Comparison of ENCODE assay signal across 14 cellular contexts in the genomic region with DNA sequence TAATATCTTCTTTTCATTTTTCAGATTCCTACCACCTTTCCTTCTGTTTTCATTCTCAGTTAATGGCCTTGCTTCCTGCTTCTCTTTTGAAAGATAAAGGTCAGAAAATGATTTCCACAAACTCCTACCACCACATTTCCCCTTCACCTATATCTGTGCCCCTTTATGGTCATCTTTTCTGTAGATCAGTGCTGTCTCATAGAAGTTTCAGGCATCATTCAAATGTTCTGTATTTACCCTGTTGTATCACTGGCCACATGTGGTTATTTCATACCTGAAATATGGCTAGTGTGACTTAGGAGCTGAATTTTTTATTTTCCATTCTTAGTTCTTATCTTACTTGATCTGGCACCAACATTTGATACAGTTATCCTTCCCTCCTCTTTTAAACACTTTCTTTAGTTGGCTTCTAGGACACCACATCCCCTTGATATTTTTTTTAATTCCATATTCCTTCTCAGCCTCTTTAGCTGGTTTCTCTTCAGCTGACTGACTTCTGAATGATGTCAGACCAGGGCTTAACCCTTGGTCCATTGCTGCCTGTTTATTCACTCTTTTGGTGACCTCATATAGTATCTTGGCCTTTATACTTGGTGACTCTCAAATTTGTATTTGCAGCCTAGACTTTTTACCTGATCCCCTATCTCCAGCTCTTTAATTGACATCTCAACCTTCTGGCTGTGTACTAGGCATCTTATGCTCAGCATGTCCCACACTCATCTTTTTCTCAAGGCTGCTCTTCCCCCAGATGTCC.
DNase-seq lines count a peak whose midpoint lies in the region; ATAC-seq and TF ChIP-seq lines count a peak whose summit lies in the region.
"Had no signal": no experiment of that assay in that cellular context is flagged by ENCODE, and none has a peak within 500 bp of the region (broad histone marks: within the 10 kb centered on the region; RNA-seq: fewer than 3 reads in every experiment).

No MANE protein-coding gene starts in this region.

- H2AFZ ChIP-seq in hepatocyte: no peak overlapping the region

- H3K27ac Mint-ChIP-seq in activated T-helper 17 cell treated with anti-CD3 and anti-CD28 coated beads, Interleukin-2, amount 50 U/mL, for 72 hours: peak overlapping the region; percentile 40
- H3K27ac Mint-ChIP-seq in stimulated activated effector memory CD8-positive, alpha-beta T cell treated with anti-CD3 and anti-CD28 coated beads, Interleukin-12 subunit alpha, Interleukin-12 subunit beta, amount 100 ng/mL, for 72 hours: peak overlapping the region; percentile 10

- H3K27ac ChIP-seq in hepatocyte: peak overlapping the region; percentile 29
- H3K27ac ChIP-seq: BLaER1, SJSA1 had no signal

- ATAC-seq in activated T-helper 17 cell treated with anti-CD3 and anti-CD28 coated beads, Interleukin-2, amount 50 U/mL, for 72 hours (replicated peaks): peak; percentile 66
- ATAC-seq in stimulated activated effector memory CD8-positive, alpha-beta T cell treated with anti-CD3 and anti-CD28 coated beads, Interleukin-12 subunit alpha, Interleukin-12 subunit beta, amount 100 ng/mL, for 72 hours: peak; percentile 65
- ATAC-seq in HG02884 (IDR thresholded peaks at IDR 0.05; ENCODE audit: unreplicated experiment): no peak
- no peak for ATAC-seq in activated CD4-positive, CD25-positive, alpha-beta regulatory T cell treated with anti-CD3 and anti-CD28 coated beads, Interleukin-2, amount 50 U/mL, for 24 hours

- H3K79me2 ChIP-seq in hepatocyte: peaks cover 2% of the 10 kb centered on the region

- H3K4me2 ChIP-seq in hepatocyte: no peak overlapping the region
- H3K4me2 ChIP-seq: BLaER1 had no signal

- H3K4me3 Mint-ChIP-seq in activated T-helper 17 cell treated with anti-CD3 and anti-CD28 coated beads, Interleukin-2, amount 50 U/mL, for 72 hours: no peak overlapping the region
- H3K4me3 Mint-ChIP-seq in stimulated activated effector memory CD8-positive, alpha-beta T cell treated with anti-CD3 and anti-CD28 coated beads, Interleukin-12 subunit alpha, Interleukin-12 subunit beta, amount 100 ng/mL, for 72 hours: no peak overlapping the region

- peaks cover 62% of the 10 kb centered on the region for H3K36me3 Mint-ChIP-seq in activated T-helper 17 cell treated with anti-CD3 and anti-CD28 coated beads, Interleukin-2, amount 50 U/mL, for 72 hours (ENCODE audit: low read depth)
- peaks cover 31% of the 10 kb centered on the region for H3K36me3 Mint-ChIP-seq in stimulated activated effector memory CD8-positive, alpha-beta T cell treated with anti-CD3 and anti-CD28 coated beads, Interleukin-12 subunit alpha, Interleukin-12 subunit beta, amount 100 ng/mL, for 72 hours

- H4K20me1 ChIP-seq in hepatocyte (ENCODE audit: insufficient read depth, poor library complexity, severe bottlenecking): no peaks in the 10 kb centered on the region
- H4K20me1 ChIP-seq: BLaER1 had no signal

- no peaks in the 10 kb centered on the region for H3K27me3 ChIP-seq in hepatocyte
- H3K27me3 ChIP-seq: BLaER1, SJSA1 had no signal

- H3K4me3 ChIP-seq in hepatocyte: no peak overlapping the region
- H3K4me3 ChIP-seq: BLaER1, SJSA1 had no signal

- H3K9me3 ChIP-seq in hepatocyte (ENCODE audit: low read depth): no peaks in the 10 kb centered on the region
- H3K9me3 ChIP-seq: BLaER1, SJSA1 had no signal

- TF ChIP-seq CTCF in hepatocyte (IDR thresholded peaks at IDR 0.05; ENCODE audit: poor library complexity): no peak

- H3K27me3 Mint-ChIP-seq in activated T-helper 17 cell treated with anti-CD3 and anti-CD28 coated beads, Interleukin-2, amount 50 U/mL, for 72 hours: no peaks in the 10 kb centered on the region

- H3K4me1 ChIP-seq in hepatocyte (ENCODE audit: insufficient read depth): no peaks in the 10 kb centered on the region
- H3K4me1 ChIP-seq: SJSA1 had no signal

- H3K4me1 Mint-ChIP-seq in activated T-helper 17 cell treated with anti-CD3 and anti-CD28 coated beads, Interleukin-2, amount 50 U/mL, for 72 hours: peaks cover 6% of the 10 kb centered on the region
- H3K4me1 Mint-ChIP-seq in stimulated activated effector memory CD8-positive, alpha-beta T cell treated with anti-CD3 and anti-CD28 coated beads, Interleukin-12 subunit alpha, Interleukin-12 subunit beta, amount 100 ng/mL, for 72 hours: peaks cover 7% of the 10 kb centered on the region

- no peaks in the 10 kb centered on the region for H3K36me3 ChIP-seq in hepatocyte (replicated peaks; ENCODE audit: insufficient read depth, low read depth)

- H3K9me2 ChIP-seq in hepatocyte (replicated peaks; ENCODE audit: insufficient read depth): no peaks in the 10 kb centered on the region

- DNase-seq in HCEC 1CT (peak; percentile 11), hepatocyte (ENCODE audit: low spot score) (no peak), NCI-H446 (lab: John Stamatoyannopoulos, UW) (no peak)
- DNase-seq in stimulated activated effector memory CD8-positive, alpha-beta T cell treated with anti-CD3 and anti-CD28 coated beads, Interleukin-12 subunit alpha, Interleukin-12 subunit beta, amount 100 ng/mL, for 72 hours (ENCODE audit: low spot score in 2 of 2): no peak
- DNase-seq: DMS153, H7, KG1, NCI-H1092, NCI-H187 had no signal

- no peaks in the 10 kb centered on the region for H3K9me3 Mint-ChIP-seq in activated T-helper 17 cell treated with anti-CD3 and anti-CD28 coated beads, Interleukin-2, amount 50 U/mL, for 72 hours
- H3K9me3 Mint-ChIP-seq in stimulated activated effector memory CD8-positive, alpha-beta T cell treated with anti-CD3 and anti-CD28 coated beads, Interleukin-12 subunit alpha, Interleukin-12 subunit beta, amount 100 ng/mL, for 72 hours: no peaks in the 10 kb centered on the region

Comparison
In these comparisons a context has a peak if more than half of its experiments do, and no peak if none do; other contexts are left out.
1. ATAC-seq: peak in activated T-helper 17 cell treated with anti-CD3 and anti-CD28 coated beads, Interleukin-2, amount 50 U/mL, for 72 hours (single experiment) and stimulated activated effector memory CD8-positive, alpha-beta T cell treated with anti-CD3 and anti-CD28 coated beads, Interleukin-12 subunit alpha, Interleukin-12 subunit beta, amount 100 ng/mL, for 72 hours (single experiment); none in HG02884 (single experiment) and activated CD4-positive, CD25-positive, alpha-beta regulatory T cell treated with anti-CD3 and anti-CD28 coated beads, Interleukin-2, amount 50 U/mL, for 24 hours (0 of 2).